ENCODE assay signal across 17 cellular contexts in genomic region chr19:36330226-36330625, GRCh38. TPM values are rescaled to one million over a fixed set of nuclear protein-coding genes. Genes with fewer than 3 reads are reported as not detected.
DNase-seq lines count a peak whose midpoint lies in the region; ATAC-seq and TF ChIP-seq lines count a peak whose summit lies in the region.
"Had no signal": no experiment of that assay in that cellular context is flagged by ENCODE, and none has a peak within 500 bp of the region (broad histone marks: within the 10 kb centered on the region; RNA-seq: fewer than 3 reads in every experiment).

No MANE protein-coding gene starts in this region.

- peak overlapping the region; percentile 37 for H3K9ac ChIP-seq in iPS-15b (ENCODE audit: low read depth, low read length)

- TF ChIP-seq CTCF in VCaP (conservative IDR thresholded peaks at IDR 0.05), result no peak
- no peak for TF ChIP-seq CTCF in psoas muscle (IDR thresholded peaks at IDR 0.05)

- H3K9me3 ChIP-seq in iPS-15b (ENCODE audit: control insufficient read depth, insufficient read depth, low read length) (no peaks in the 10 kb centered on the region), psoas muscle (peaks cover 9% of the 10 kb centered on the region)

- ATAC-seq in psoas muscle, result no peak
- ATAC-seq: foreskin keratinocyte, HepG2, left cardiac atrium had no signal

- 83 to 87% (median 86%) methylated on average over 19 of the region's 19 CpGs for WGBS in psoas muscle, 3 donors

- H3K36me3 ChIP-seq in iPS-15b (ENCODE audit: control insufficient read depth, insufficient read depth, low read length) (peaks cover 35% of the 10 kb centered on the region), psoas muscle (ENCODE audit: insufficient read depth in 1 of 2, low read depth in 1 of 2) (peaks cover 0 to 36% of the 10 kb centered on the region in 2 donors)

- intact Hi-C loops in psoas muscle (cut with DNase I), result no loop called here

- H3K27ac ChIP-seq in VCaP (peak overlapping the region; percentile 91), psoas muscle (no peak overlapping the region)
- H3K27ac ChIP-seq: foreskin keratinocyte, tibial artery had no signal

- no peaks in the 10 kb centered on the region for H3K4me1 ChIP-seq in iPS-15b (ENCODE audit: control insufficient read depth, insufficient read depth, low read length)
- no peaks in the 10 kb centered on the region for H3K4me1 ChIP-seq in psoas muscle
- H3K4me1 ChIP-seq: foreskin keratinocyte had no signal

- H3K4me3 ChIP-seq in iPS-15b (ENCODE audit: low read depth, low read length) (peak overlapping the region; percentile 91), psoas muscle (peak overlapping the region; percentile 88)

- peak; percentile 36 for DNase-seq in DMS53 (lab: John Stamatoyannopoulos, UW)
- DNase-seq in DMS53 treated with DMSO at 0.1 percent for 48 hours (lab: John Stamatoyannopoulos, UW; ENCODE audit: unreplicated experiment), result no peak
- DNase-seq in psoas muscle, result no peak
- no peak for DNase-seq in NCI-H146 (lab: John Stamatoyannopoulos, UW)
- no peak for DNase-seq in HT-29 (ENCODE audit: low spot score)
- DNase-seq in putamen (ENCODE audit: low spot score), result no peak
- DNase-seq: COR-L47; dermis blood vessel endothelial cell; foreskin keratinocyte; left cardiac atrium; NCI-H1417 treated with DMSO at 0.1 percent for 48 hours; nucleus accumbens; stimulated activated CD4-positive, alpha-beta T cell treated with anti-CD3 and anti-CD28 coated beads, Interleukin-15, amount 100 ng/mL, for 24 hours; tibial artery had no signal

- H3K27me3 ChIP-seq in iPS-15b (ENCODE audit: control insufficient read depth, insufficient read depth, low read length) (no peaks in the 10 kb centered on the region), psoas muscle (ENCODE audit: insufficient read depth in 3 of 3, low read length in 2 of 3) (no peaks in the 10 kb centered on the region)
- H3K27me3 ChIP-seq: foreskin keratinocyte, tibial artery had no signal

RNA-seq across cellular contexts. Expression of gene ZFP14, which starts 48.8 kb away (rescaled TPM):
- 1 to 10 TPM in 1 of 4 donors, under 1 TPM in 3; 0.69 to 3.5 (median 0.91) TPM for total RNA-seq in psoas muscle
- polyA plus RNA-seq in psoas muscle, result 1 to 10 TPM in 1 of 3 donors, under 1 TPM in 2; 0.24 to 2.5 (median 0.55) TPM
- total RNA-seq in HT-29 (2014; rRNA removed; shearing (Covaris generic)), result 0.08 TPM in 2 replicates
